ENCODE assay signal across 1 cellular context in genomic region chr3:67646586-67647234, GRCh38.
TF ChIP-seq lines count a peak whose summit lies in the region.

No MANE protein-coding gene starts in this region.

TF ChIP-seq in IMR-90, 13 proteins besides CTCF, POLR2A, EP300 and RAD21:
- TF ChIP-seq FOS (IDR thresholded peaks at IDR 0.05; ENCODE audit: low read depth, low read length) = no peak
- no peak for TF ChIP-seq MAFK (IDR thresholded peaks at IDR 0.05; ENCODE audit: low read depth, low read length)
- TF ChIP-seq CEBPB (IDR thresholded peaks at IDR 0.05; ENCODE audit: low read depth, low read length) = no peak
- TF ChIP-seq RCOR1 (IDR thresholded peaks at IDR 0.05; ENCODE audit: insufficient replicate concordance, low read length) = no peak
- no peak for TF ChIP-seq SMC3 (IDR thresholded peaks at IDR 0.05; ENCODE audit: low read depth, low read length)
- no peak for TF ChIP-seq USF2 (IDR thresholded peaks at IDR 0.05; ENCODE audit: low read depth, low read length)
- TF ChIP-seq NFE2L2 (IDR thresholded peaks at IDR 0.05; ENCODE audit: low read depth, low read length) = no peak
- TF ChIP-seq RFX5 (IDR thresholded peaks at IDR 0.05; ENCODE audit: low read depth, low read length) = no peak
- TF ChIP-seq CHD1 (IDR thresholded peaks at IDR 0.05; ENCODE audit: low read depth, low read length) = no peak
- no peak for TF ChIP-seq BHLHE40 (IDR thresholded peaks at IDR 0.05; ENCODE audit: low read depth, low read length)
- no peak for TF ChIP-seq MAZ (IDR thresholded peaks at IDR 0.05; ENCODE audit: borderline replicate concordance, low read depth, low read length)
- no peak for TF ChIP-seq ELK1 (IDR thresholded peaks at IDR 0.05; ENCODE audit: borderline replicate concordance, low read depth, low read length)
- no peak for TF ChIP-seq MXI1 (IDR thresholded peaks at IDR 0.05; ENCODE audit: borderline replicate concordance, low read depth, low read length)
